1 cellular context compared by ENCODE assay signal in the genomic region with DNA sequence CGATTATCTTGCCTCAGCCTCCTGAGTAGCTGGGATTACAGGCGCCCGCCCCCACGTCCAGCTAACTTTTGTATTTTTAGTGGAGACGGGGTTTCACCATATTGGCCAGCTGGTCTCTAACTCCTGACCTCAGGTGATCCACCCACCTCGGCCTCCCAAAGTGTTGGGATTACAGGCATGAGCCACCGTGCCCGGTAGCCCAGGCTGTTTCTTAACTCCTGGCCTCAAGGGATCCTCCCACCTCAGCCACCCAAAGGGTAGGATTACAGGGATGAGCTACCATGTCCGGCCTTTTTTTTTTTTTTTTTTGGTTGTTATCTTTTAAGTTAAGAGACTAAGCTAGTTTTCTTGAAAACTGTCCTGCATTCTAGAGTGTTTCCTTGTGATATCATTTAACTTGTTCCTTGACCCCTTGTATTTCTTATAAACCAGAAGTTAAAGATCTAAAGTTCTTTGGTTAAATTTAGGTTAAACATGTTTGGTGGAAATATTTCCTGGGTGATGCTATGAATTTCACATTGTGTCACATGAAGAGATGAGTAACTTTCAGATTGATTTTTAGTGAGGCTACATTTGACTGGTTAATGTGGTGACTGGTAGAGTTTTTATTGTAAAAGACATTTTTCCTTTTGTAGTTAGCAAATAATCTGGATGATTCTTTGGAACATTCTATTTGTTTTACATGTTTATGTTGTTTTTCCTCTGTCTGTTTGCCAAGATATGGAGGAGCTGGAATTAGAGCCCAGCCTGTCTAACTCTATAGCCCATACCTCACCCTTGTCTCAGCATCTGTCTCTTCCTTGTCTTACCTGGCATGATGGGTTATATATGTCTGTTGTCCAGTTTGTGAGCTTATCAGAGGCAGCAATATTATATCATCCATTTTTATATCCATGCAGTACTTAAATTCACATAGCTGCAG.
TF ChIP-seq lines count a peak whose summit lies in the region.

No MANE protein-coding gene starts in this region.

TF ChIP-seq in GM12878, 131 proteins besides CTCF, POLR2A, EP300 and RAD21:
- TF ChIP-seq YBX1 (IDR thresholded peaks at IDR 0.05): no peak
- TF ChIP-seq, protein P1, sequence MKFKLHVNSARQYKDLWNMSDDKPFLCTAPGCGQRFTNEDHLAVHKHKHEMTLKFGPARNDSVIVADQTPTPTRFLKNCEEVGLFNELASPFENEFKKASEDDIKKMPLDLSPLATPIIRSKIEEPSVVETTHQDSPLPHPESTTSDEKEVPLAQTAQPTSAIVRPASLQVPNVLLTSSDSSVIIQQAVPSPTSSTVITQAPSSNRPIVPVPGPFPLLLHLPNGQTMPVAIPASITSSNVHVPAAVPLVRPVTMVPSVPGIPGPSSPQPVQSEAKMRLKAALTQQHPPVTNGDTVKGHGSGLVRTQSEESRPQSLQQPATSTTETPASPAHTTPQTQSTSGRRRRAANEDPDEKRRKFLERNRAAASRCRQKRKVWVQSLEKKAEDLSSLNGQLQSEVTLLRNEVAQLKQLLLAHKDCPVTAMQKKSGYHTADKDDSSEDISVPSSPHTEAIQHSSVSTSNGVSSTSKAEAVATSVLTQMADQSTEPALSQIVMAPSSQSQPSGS (IDR thresholded peaks at IDR 0.05; ENCODE audit: low read length): peak; percentile 6; the same call in 1 of the 2 replicates
- TF ChIP-seq STAT1 (conservative IDR thresholded peaks at IDR 0.05): no peak
- TF ChIP-seq ZNF274 (IDR thresholded peaks at IDR 0.05; ENCODE audit: insufficient read depth, insufficient read length): no peak
- TF ChIP-seq STAT3 (IDR thresholded peaks at IDR 0.05; ENCODE audit: low read depth, low read length): no peak
- TF ChIP-seq TBL1XR1 (IDR thresholded peaks at IDR 0.05; ENCODE audit: low read depth, low read length): no peak
- TF ChIP-seq, protein P2, sequence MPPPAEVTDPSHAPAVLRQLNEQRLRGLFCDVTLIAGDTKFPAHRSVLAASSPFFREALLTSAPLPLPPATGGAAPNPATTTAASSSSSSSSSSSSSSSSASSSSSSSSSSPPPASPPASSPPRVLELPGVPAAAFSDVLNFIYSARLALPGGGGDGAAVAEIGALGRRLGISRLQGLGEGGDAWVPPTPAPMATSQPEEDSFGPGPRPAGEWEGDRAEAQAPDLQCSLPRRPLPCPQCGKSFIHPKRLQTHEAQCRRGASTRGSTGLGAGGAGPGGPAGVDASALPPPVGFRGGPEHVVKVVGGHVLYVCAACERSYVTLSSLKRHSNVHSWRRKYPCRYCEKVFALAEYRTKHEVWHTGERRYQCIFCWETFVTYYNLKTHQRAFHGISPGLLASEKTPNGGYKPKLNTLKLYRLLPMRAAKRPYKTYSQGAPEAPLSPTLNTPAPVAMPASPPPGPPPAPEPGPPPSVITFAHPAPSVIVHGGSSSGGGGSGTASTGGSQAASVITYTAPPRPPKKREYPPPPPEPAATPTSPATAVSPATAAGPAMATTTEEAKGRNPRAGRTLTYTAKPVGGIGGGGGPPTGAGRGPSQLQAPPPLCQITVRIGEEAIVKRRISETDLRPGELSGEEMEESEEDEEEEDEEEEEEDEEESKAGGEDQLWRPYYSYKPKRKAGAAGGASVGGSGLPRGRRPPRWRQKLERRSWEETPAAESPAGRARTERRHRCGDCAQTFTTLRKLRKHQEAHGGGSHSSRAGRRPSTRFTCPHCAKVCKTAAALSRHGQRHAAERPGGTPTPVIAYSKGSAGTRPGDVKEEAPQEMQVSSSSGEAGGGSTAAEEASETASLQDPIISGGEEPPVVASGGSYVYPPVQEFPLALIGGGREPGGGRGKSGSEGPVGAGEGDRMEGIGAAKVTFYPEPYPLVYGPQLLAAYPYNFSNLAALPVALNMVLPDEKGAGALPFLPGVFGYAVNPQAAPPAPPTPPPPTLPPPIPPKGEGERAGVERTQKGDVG (CRISPR knock-in tag; IDR thresholded peaks at IDR 0.05): no peak
- TF ChIP-seq, protein P3, sequence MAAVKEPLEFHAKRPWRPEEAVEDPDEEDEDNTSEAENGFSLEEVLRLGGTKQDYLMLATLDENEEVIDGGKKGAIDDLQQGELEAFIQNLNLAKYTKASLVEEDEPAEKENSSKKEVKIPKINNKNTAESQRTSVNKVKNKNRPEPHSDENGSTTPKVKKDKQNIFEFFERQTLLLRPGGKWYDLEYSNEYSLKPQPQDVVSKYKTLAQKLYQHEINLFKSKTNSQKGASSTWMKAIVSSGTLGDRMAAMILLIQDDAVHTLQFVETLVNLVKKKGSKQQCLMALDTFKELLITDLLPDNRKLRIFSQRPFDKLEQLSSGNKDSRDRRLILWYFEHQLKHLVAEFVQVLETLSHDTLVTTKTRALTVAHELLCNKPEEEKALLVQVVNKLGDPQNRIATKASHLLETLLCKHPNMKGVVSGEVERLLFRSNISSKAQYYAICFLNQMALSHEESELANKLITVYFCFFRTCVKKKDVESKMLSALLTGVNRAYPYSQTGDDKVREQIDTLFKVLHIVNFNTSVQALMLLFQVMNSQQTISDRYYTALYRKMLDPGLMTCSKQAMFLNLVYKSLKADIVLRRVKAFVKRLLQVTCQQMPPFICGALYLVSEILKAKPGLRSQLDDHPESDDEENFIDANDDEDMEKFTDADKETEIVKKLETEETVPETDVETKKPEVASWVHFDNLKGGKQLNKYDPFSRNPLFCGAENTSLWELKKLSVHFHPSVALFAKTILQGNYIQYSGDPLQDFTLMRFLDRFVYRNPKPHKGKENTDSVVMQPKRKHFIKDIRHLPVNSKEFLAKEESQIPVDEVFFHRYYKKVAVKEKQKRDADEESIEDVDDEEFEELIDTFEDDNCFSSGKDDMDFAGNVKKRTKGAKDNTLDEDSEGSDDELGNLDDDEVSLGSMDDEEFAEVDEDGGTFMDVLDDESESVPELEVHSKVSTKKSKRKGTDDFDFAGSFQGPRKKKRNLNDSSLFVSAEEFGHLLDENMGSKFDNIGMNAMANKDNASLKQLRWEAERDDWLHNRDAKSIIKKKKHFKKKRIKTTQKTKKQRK (IDR thresholded peaks at IDR 0.05; ENCODE audit: low read depth, low read length): no peak
- no peak for TF ChIP-seq WRNIP1 (IDR thresholded peaks at IDR 0.05; ENCODE audit: borderline replicate concordance, low read depth, low read length)
- peak; percentile 31; the same call in 1 of the 2 replicates for TF ChIP-seq RAD51 (IDR thresholded peaks at IDR 0.05)
- no peak for TF ChIP-seq TCF12 (IDR thresholded peaks at IDR 0.05; ENCODE audit: low read depth, low read length)
- TF ChIP-seq CHD2 (IDR thresholded peaks at IDR 0.05; ENCODE audit: borderline replicate concordance, low read depth, low read length): no peak
- no peak for TF ChIP-seq ZNF24 (IDR thresholded peaks at IDR 0.05)
- TF ChIP-seq HCFC1 (IDR thresholded peaks at IDR 0.05; ENCODE audit: low read length): no peak
- TF ChIP-seq ATF7 (IDR thresholded peaks at IDR 0.05; ENCODE audit: low read depth): no peak
- TF ChIP-seq DPF2 (IDR thresholded peaks at IDR 0.05): no peak
- TF ChIP-seq NRF1 (conservative IDR thresholded peaks at IDR 0.05; ENCODE audit: low read depth, low read length): no peak
- no peak for TF ChIP-seq FOXM1 (IDR thresholded peaks at IDR 0.05; ENCODE audit: low read depth, low read length)
- peak; percentile 77 for TF ChIP-seq JUNB (IDR thresholded peaks at IDR 0.05)
- TF ChIP-seq RBBP5 (conservative IDR thresholded peaks at IDR 0.05): no peak
- TF ChIP-seq SMARCA5 (IDR thresholded peaks at IDR 0.05): no peak
- no peak for TF ChIP-seq BMI1 (IDR thresholded peaks at IDR 0.05; ENCODE audit: borderline replicate concordance)
- TF ChIP-seq RUNX3 (IDR thresholded peaks at IDR 0.05; ENCODE audit: low read length): peak; percentile 55; the same call in 1 of the 2 replicates
- TF ChIP-seq ZNF384 (IDR thresholded peaks at IDR 0.05; ENCODE audit: borderline replicate concordance, low read depth, low read length): no peak
- TF ChIP-seq GABPA (IDR thresholded peaks at IDR 0.05; ENCODE audit: low read depth): 0 out of 2 replicates have a peak, but pooled peaks have one; percentile 12
